Comparison of ENCODE assay signal across 20 cellular contexts in the genomic region with DNA sequence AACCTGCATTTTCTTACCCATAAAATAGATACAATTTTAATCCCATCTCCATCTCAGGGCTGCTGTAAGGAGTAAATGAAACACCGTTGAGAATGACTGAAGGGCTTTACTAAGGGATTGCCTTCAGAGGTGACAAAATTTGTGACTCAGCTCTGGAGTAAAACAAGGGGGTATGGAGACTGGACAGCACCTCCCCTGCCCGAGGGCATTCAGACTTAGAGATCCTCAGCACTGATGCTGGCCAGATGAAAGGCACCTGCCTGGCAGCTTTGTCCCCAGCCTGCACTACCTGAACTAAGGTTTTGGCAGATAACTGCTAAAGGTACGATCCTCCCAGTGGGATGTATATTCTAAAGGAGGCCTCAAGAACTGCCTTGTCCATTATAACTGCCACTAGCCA.
DNase-seq lines count a peak whose midpoint lies in the region; TF ChIP-seq lines count a peak whose summit lies in the region.
"Had no signal": no experiment of that assay in that cellular context is flagged by ENCODE, and none has a peak within 500 bp of the region (broad histone marks: within the 10 kb centered on the region; RNA-seq: fewer than 3 reads in every experiment).

No MANE protein-coding gene starts in this region.

- POLR2A ChIA-PET in PC-9 (lab: Charles Lee; ENCODE audit: unreplicated experiment) (interaction anchor here (0.6 kb wide), 2 partner anchors 48 to 52 kb away, joined by 5 to 15 read pairs; no protein-coding TSS in a partner anchor), Caco-2 (lab: Charles Lee) (no interaction called here)

- H3K9me2 ChIP-seq in PC-9 (ENCODE audit: insufficient read depth) = no peaks in the 10 kb centered on the region

- TF ChIP-seq CTCF in PC-9 (conservative IDR thresholded peaks at IDR 0.05) (no peak), neural progenitor cell (IDR thresholded peaks at IDR 0.05) (no peak), Caco-2 (IDR thresholded peaks at IDR 0.05; ENCODE audit: insufficient read depth in 1 of 2, low read depth in 1 of 2, low read length in 1 of 2, severe bottlenecking in 1 of 2, unreplicated experiment in 1 of 2) (no peak)

- BruUV-seq in PC-9 (replicated peaks; lab: Mats Ljungman, UMichigan) = no TSS peak
- no TSS peak for BruUV-seq in Caco-2 (replicated peaks; lab: Mats Ljungman, UMichigan)

- H3K4me2 ChIP-seq in PC-9 = peak overlapping the region; percentile 8; the same call in 1 of the 2 replicates
- H3K4me2 ChIP-seq in neural progenitor cell = no peak overlapping the region
- H3K4me2 ChIP-seq: BLaER1 had no signal

- no peaks in the 10 kb centered on the region for H3K27me3 ChIP-seq in PC-9 (ENCODE audit: insufficient read depth, low read depth)
- peaks cover 13% of the 10 kb centered on the region for H3K27me3 ChIP-seq in neural progenitor cell
- no peaks in the 10 kb centered on the region for H3K27me3 ChIP-seq in Caco-2 (replicated peaks; ENCODE audit: control insufficient read depth, insufficient read depth, low read length)
- H3K27me3 ChIP-seq: BLaER1 had no signal

- H2AFZ ChIP-seq in PC-9 (no peak overlapping the region), neural progenitor cell (replicated peaks) (no peak overlapping the region)
- H2AFZ ChIP-seq: GM23248 had no signal

- H3K36me3 Mint-ChIP-seq in neural progenitor cell (no peaks in the 10 kb centered on the region), Caco-2 (ENCODE audit: insufficient read depth, unreplicated experiment) (no peaks in the 10 kb centered on the region), immature natural killer cell (no peaks in the 10 kb centered on the region)
- H3K36me3 Mint-ChIP-seq: CD4-positive, CD25-positive, alpha-beta regulatory T cell; CD8-positive, alpha-beta T cell had no signal

- H3K27me3 Mint-ChIP-seq in neural progenitor cell (ENCODE audit: insufficient read depth, low read depth) = peaks cover 6% of the 10 kb centered on the region
- H3K27me3 Mint-ChIP-seq in Caco-2 (ENCODE audit: insufficient read depth, unreplicated experiment) = no peaks in the 10 kb centered on the region
- peaks cover 0 to 2% (median 0%) of the 10 kb centered on the region in 3 donors for H3K27me3 Mint-ChIP-seq in immature natural killer cell (ENCODE audit: low read depth in 3 of 3)
- H3K27me3 Mint-ChIP-seq: B cell; CD4-positive, CD25-positive, alpha-beta regulatory T cell had no signal

- DNase-seq in ELF-1 (ENCODE audit: low read depth, low spot score) (peak; percentile 76), M059J (ENCODE audit: low read depth) (peak; percentile 43), PC-9 (peak; percentile 86 to 96), neural progenitor cell (ENCODE audit: low spot score) (no peak), Caco-2 (no peak), superior temporal gyrus (ENCODE audit: extremely low spot score) (no peak), immature natural killer cell (no peak), midbrain (lab: John Stamatoyannopoulos, UW) (no peak)
- DNase-seq: CD4-positive, CD25-positive, alpha-beta regulatory T cell; CD8-positive, alpha-beta T cell; DMS 273 treated with DMSO at 0.1 percent for 48 hours; DMS79; EL; H9 had no signal

- H3K36me3 ChIP-seq in PC-9 (ENCODE audit: low read depth) = no peaks in the 10 kb centered on the region
- H3K36me3 ChIP-seq in neural progenitor cell = no peaks in the 10 kb centered on the region
- H3K36me3 ChIP-seq in Caco-2 (ENCODE audit: control insufficient read depth, insufficient read depth, low read length) = no peaks in the 10 kb centered on the region
- H3K36me3 ChIP-seq: BLaER1 had no signal

- H3K4me3 ChIP-seq in PC-9 (no peak overlapping the region), neural progenitor cell (no peak overlapping the region), Caco-2 (ENCODE audit: low read depth, low read length) (no peak overlapping the region)
- H3K4me3 ChIP-seq: BLaER1, GM12878, GM23248 had no signal

- H3K27ac Mint-ChIP-seq in neural progenitor cell = peak overlapping the region; percentile 7
- no peak overlapping the region for H3K27ac Mint-ChIP-seq in Caco-2 (ENCODE audit: unreplicated experiment)
- no peak overlapping the region for H3K27ac Mint-ChIP-seq in immature natural killer cell
- H3K27ac Mint-ChIP-seq: B cell; CD8-positive, alpha-beta T cell; H9 had no signal

- H3K4me1 Mint-ChIP-seq in neural progenitor cell = peaks cover 48% of the 10 kb centered on the region
- peaks cover 23% of the 10 kb centered on the region for H3K4me1 Mint-ChIP-seq in Caco-2 (ENCODE audit: low read depth, unreplicated experiment)
- peaks cover 0 to 7% of the 10 kb centered on the region in 2 donors for H3K4me1 Mint-ChIP-seq in immature natural killer cell
- H3K4me1 Mint-ChIP-seq: CD4-positive, CD25-positive, alpha-beta regulatory T cell had no signal

- intact Hi-C loops in PC-9 (cut with micrococcal nuclease; ENCODE audit: unreplicated experiment) = loop anchor here (2.0 kb wide), 1 partner anchor 36 kb away; no protein-coding TSS in a partner anchor
- intact Hi-C loops in Caco-2 (cut with micrococcal nuclease; ENCODE audit: unreplicated experiment) = no loop called here

- H3F3A ChIP-seq in PC-9 (ENCODE audit: insufficient read depth, low read depth) (peaks cover 53% of the 10 kb centered on the region), neural progenitor cell (ENCODE audit: low read depth) (peaks cover 12% of the 10 kb centered on the region)

- CTCF ChIA-PET in PC-9 (lab: Charles Lee) (no interaction called here), Caco-2 (lab: Charles Lee) (no interaction called here)

- H3K4me3 Mint-ChIP-seq in neural progenitor cell = no peak overlapping the region
- no peak overlapping the region for H3K4me3 Mint-ChIP-seq in Caco-2 (ENCODE audit: unreplicated experiment)
- H3K4me3 Mint-ChIP-seq in immature natural killer cell = no peak overlapping the region
- H3K4me3 Mint-ChIP-seq: B cell; CD4-positive, CD25-positive, alpha-beta regulatory T cell; CD8-positive, alpha-beta T cell; H9 had no signal

- no peaks in the 10 kb centered on the region for H4K20me1 ChIP-seq in PC-9 (ENCODE audit: insufficient read depth)
- H4K20me1 ChIP-seq in neural progenitor cell (ENCODE audit: low read depth) = no peaks in the 10 kb centered on the region
- H4K20me1 ChIP-seq: BLaER1 had no signal

- H3K9ac ChIP-seq in neural progenitor cell = no peak overlapping the region
- H3K9ac ChIP-seq: BLaER1, GM23248 had no signal

- H3K9me3 Mint-ChIP-seq in neural progenitor cell (no peaks in the 10 kb centered on the region), Caco-2 (ENCODE audit: unreplicated experiment) (no peaks in the 10 kb centered on the region), immature natural killer cell (no peaks in the 10 kb centered on the region)
- H3K9me3 Mint-ChIP-seq: CD4-positive, CD25-positive, alpha-beta regulatory T cell; CD8-positive, alpha-beta T cell; H9 had no signal

- H3K27ac ChIP-seq in PC-9 (peak overlapping the region; percentile 24; the same call in 1 of the 2 replicates), neural progenitor cell (no peak overlapping the region)
- H3K27ac ChIP-seq: 22Rv1, BLaER1, C4-2B, GM23248 had no signal

- H3K4me1 ChIP-seq in PC-9 (replicated peaks; ENCODE audit: insufficient read depth) (peaks cover 54% of the 10 kb centered on the region), neural progenitor cell (peaks cover 16% of the 10 kb centered on the region), Caco-2 (peaks cover 24% of the 10 kb centered on the region)

- H3K79me2 ChIP-seq in PC-9 (ENCODE audit: low read depth) = no peaks in the 10 kb centered on the region
- no peaks in the 10 kb centered on the region for H3K79me2 ChIP-seq in neural progenitor cell (ENCODE audit: low read depth)

- H3K9me3 ChIP-seq in PC-9 (ENCODE audit: insufficient read depth, low read depth) (no peaks in the 10 kb centered on the region), neural progenitor cell (ENCODE audit: low read depth) (no peaks in the 10 kb centered on the region), Caco-2 (no peaks in the 10 kb centered on the region)
- H3K9me3 ChIP-seq: BLaER1 had no signal

Comparison
In these comparisons a context has a peak if more than half of its experiments do, and no peak if none do; other contexts are left out.
1. DNase-seq: peak in ELF-1 (single experiment), M059J (single experiment) and PC-9 (2 of 2); none in neural progenitor cell (single experiment), Caco-2 (0 of 2), superior temporal gyrus (single experiment), immature natural killer cell (0 of 3) and midbrain (single experiment).